In the genomic region with DNA sequence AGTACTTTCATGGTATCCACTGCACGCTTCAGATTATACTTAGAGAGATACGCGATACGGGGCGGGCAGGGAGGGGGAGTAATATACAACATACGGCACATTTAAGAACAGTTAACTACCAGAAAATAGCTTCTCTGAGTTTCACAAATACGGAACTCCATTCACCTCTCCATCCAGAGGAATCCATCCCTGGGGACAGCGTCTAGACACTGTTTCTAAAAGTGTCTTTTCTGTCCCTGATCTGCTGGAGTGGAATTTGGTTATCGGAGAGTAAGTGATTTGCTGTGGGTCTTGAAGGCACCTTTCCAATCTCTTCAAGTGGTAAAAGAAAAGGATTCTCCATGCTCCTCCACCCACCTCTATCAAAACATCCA, we compare ENCODE assay signal across 8 cellular contexts. TPM values are rescaled to one million over a fixed set of nuclear protein-coding genes. Genes with fewer than 3 reads are reported as not detected.
DNase-seq lines count a peak whose midpoint lies in the region; ATAC-seq and TF ChIP-seq lines count a peak whose summit lies in the region.

No MANE protein-coding gene starts in this region.

- no peaks in the 10 kb centered on the region for H3K27me3 Mint-ChIP-seq in CD8-positive, alpha-beta T cell (ENCODE audit: low read depth)
- H3K27me3 Mint-ChIP-seq in activated CD4-positive, alpha-beta memory T cell treated with anti-CD3 and anti-CD28 coated beads, Interleukin-2, amount 10 ng/mL, durations not matched to agents 7 days and 5 days, result peaks cover 2% of the 10 kb centered on the region

- TF ChIP-seq EP300 in sigmoid colon (IDR thresholded peaks at IDR 0.05), result no peak

- ATAC-seq in CD8-positive, alpha-beta T cell, result no peak
- ATAC-seq in HG03460 (IDR thresholded peaks at IDR 0.05; ENCODE audit: unreplicated experiment), result peak; percentile 0
- ATAC-seq in left ventricle myocardium superior, result peak; percentile 2
- ATAC-seq in HG03280 (IDR thresholded peaks at IDR 0.05; ENCODE audit: unreplicated experiment), result no peak
- ATAC-seq in HG03025 (IDR thresholded peaks at IDR 0.05; ENCODE audit: low FRiP score, unreplicated experiment), result no peak

- TF ChIP-seq CTCF in CD8-positive, alpha-beta T cell (IDR thresholded peaks at IDR 0.05), result no peak
- no peak for TF ChIP-seq CTCF in sigmoid colon (IDR thresholded peaks at IDR 0.05)

- H3K36me3 Mint-ChIP-seq in CD8-positive, alpha-beta T cell, result peaks cover 25% of the 10 kb centered on the region
- peaks cover 14% of the 10 kb centered on the region for H3K36me3 Mint-ChIP-seq in activated CD4-positive, alpha-beta memory T cell treated with anti-CD3 and anti-CD28 coated beads, Interleukin-2, amount 10 ng/mL, durations not matched to agents 7 days and 5 days (ENCODE audit: low read depth)

- CTCF ChIA-PET in CD8-positive, alpha-beta T cell (lab: Charles Lee), result interaction anchor here (0.7 to 1.1 kb wide), 2 partner anchors 36 to 141 kb away, joined by 3 read pairs; no protein-coding TSS in a partner anchor
- CTCF ChIA-PET in activated CD4-positive, alpha-beta memory T cell treated with anti-CD3 and anti-CD28 coated beads, Interleukin-2, amount 10 ng/mL, durations not matched to agents 7 days and 5 days (lab: Charles Lee), result interaction anchor here (1.1 to 2.2 kb wide), 7 partner anchors 9 to 152 kb away, joined by 3 to 10 read pairs (median 6); no protein-coding TSS in a partner anchor

- peak overlapping the region; percentile 82 for H3K4me3 ChIP-seq in CD8-positive, alpha-beta T cell (ENCODE audit: low read depth, low read length)
- peak overlapping the region; percentile 79 to 98 (median 88) for H3K4me3 ChIP-seq in sigmoid colon

- no peak for TF ChIP-seq POLR2A in sigmoid colon (IDR thresholded peaks at IDR 0.05)

- intact Hi-C loops in CD8-positive, alpha-beta T cell (cut with DNase I, micrococcal nuclease), result loop anchor here (1.0 to 10.0 kb wide), 7 partner anchors 134 to 1701 kb away; a partner anchor contains a TSS
- intact Hi-C loops in left ventricle myocardium superior (cut with micrococcal nuclease), result no loop called here
- intact Hi-C loops in sigmoid colon (cut with DNase I), result loop anchor here (1.0 to 10.0 kb wide), 3 partner anchors 63 to 209 kb away; no protein-coding TSS in a partner anchor

- peak overlapping the region; percentile 98 for H3K4me3 Mint-ChIP-seq in CD8-positive, alpha-beta T cell
- H3K4me3 Mint-ChIP-seq in activated CD4-positive, alpha-beta memory T cell treated with anti-CD3 and anti-CD28 coated beads, Interleukin-2, amount 10 ng/mL, durations not matched to agents 7 days and 5 days, result peak overlapping the region; percentile 91

- WGBS in sigmoid colon, 2 donors, result 1% methylated on average over 9 of the region's 9 CpGs

- peak overlapping the region; percentile 99 for H3K27ac ChIP-seq in CD8-positive, alpha-beta T cell (ENCODE audit: low read depth, low read length)
- H3K27ac ChIP-seq in sigmoid colon, result peak overlapping the region; percentile 92 to 96 (median 95)

- peak overlapping the region; percentile 100 for H3K27ac Mint-ChIP-seq in CD8-positive, alpha-beta T cell
- H3K27ac Mint-ChIP-seq in activated CD4-positive, alpha-beta memory T cell treated with anti-CD3 and anti-CD28 coated beads, Interleukin-2, amount 10 ng/mL, durations not matched to agents 7 days and 5 days, result peak overlapping the region; percentile 86

- H3K9me3 Mint-ChIP-seq in CD8-positive, alpha-beta T cell, result no peaks in the 10 kb centered on the region
- H3K9me3 Mint-ChIP-seq in activated CD4-positive, alpha-beta memory T cell treated with anti-CD3 and anti-CD28 coated beads, Interleukin-2, amount 10 ng/mL, durations not matched to agents 7 days and 5 days, result no peaks in the 10 kb centered on the region

- H3K4me1 Mint-ChIP-seq in CD8-positive, alpha-beta T cell (ENCODE audit: low read depth), result peaks cover 30% of the 10 kb centered on the region
- H3K4me1 Mint-ChIP-seq in activated CD4-positive, alpha-beta memory T cell treated with anti-CD3 and anti-CD28 coated beads, Interleukin-2, amount 10 ng/mL, durations not matched to agents 7 days and 5 days, result peaks cover 29% of the 10 kb centered on the region

- H3K9me3 ChIP-seq in CD8-positive, alpha-beta T cell (ENCODE audit: low read length), result no peaks in the 10 kb centered on the region
- no peaks in the 10 kb centered on the region for H3K9me3 ChIP-seq in sigmoid colon

- POLR2A ChIA-PET in CD8-positive, alpha-beta T cell (lab: Charles Lee), result interaction anchor here (0.7 to 2.2 kb wide), 6 partner anchors 8 to 181 kb away, joined by 3 to 20 read pairs (median 6); a partner anchor contains a TSS
- POLR2A ChIA-PET in activated CD4-positive, alpha-beta memory T cell treated with anti-CD3 and anti-CD28 coated beads, Interleukin-2, amount 10 ng/mL, durations not matched to agents 7 days and 5 days (lab: Charles Lee), result interaction anchor here (0.8 to 3.8 kb wide), 18 partner anchors 9 to 217 kb away, joined by 3 to 82 read pairs (median 8); a partner anchor contains a TSS

- no peaks in the 10 kb centered on the region for H3K36me3 ChIP-seq in CD8-positive, alpha-beta T cell (ENCODE audit: insufficient read depth, low read length)
- H3K36me3 ChIP-seq in sigmoid colon, result peaks cover 0 to 6% (median 0%) of the 10 kb centered on the region in 4 donors

- H3K27me3 ChIP-seq in CD8-positive, alpha-beta T cell (ENCODE audit: insufficient read depth, low read length), result no peaks in the 10 kb centered on the region
- H3K27me3 ChIP-seq in sigmoid colon, result no peaks in the 10 kb centered on the region

- peaks cover 12% of the 10 kb centered on the region for H3K4me1 ChIP-seq in CD8-positive, alpha-beta T cell (ENCODE audit: insufficient read depth, low read length)
- H3K4me1 ChIP-seq in sigmoid colon, result peaks cover 0 to 23% (median 18%) of the 10 kb centered on the region in 4 donors

- peak in 1 of 7 experiments; percentile 5 for DNase-seq in CD8-positive, alpha-beta T cell
- DNase-seq in activated CD4-positive, alpha-beta memory T cell treated with anti-CD3 and anti-CD28 coated beads, Interleukin-2, amount 10 ng/mL, durations not matched to agents 7 days and 5 days, result no peak
- no peak for DNase-seq in left ventricle myocardium superior
- DNase-seq in sigmoid colon, result no peak
- DNase-seq in COR-L47 (lab: John Stamatoyannopoulos, UW), result no peak

RNA-seq across cellular contexts. Expression of a gene that starts 0.8 kb away (rescaled TPM):
- total RNA-seq in CD8-positive, alpha-beta T cell, result 10 to 100 TPM; 19.3 to 20.7 TPM
- total RNA-seq in activated CD4-positive, alpha-beta memory T cell treated with anti-CD3 and anti-CD28 coated beads, Interleukin-2, amount 10 ng/mL, durations not matched to agents 7 days and 5 days, result 10 to 100 TPM; 18.4 to 21.6 TPM
- total RNA-seq in left ventricle myocardium superior (56.2 TPM), sigmoid colon (10 to 100 TPM; 54.2 to 59.7 (median 57.3) TPM)
- 10 to 100 TPM; 11.6 to 22.4 (median 13.8) TPM for polyA plus RNA-seq in sigmoid colon

Comparison
In these comparisons a context has a peak if more than half of its experiments do, and no peak if none do; other contexts are left out.
1. ATAC-seq: peak in HG03460 (single experiment) and left ventricle myocardium superior (single experiment); none in CD8-positive, alpha-beta T cell (single experiment), HG03280 (single experiment) and HG03025 (single experiment).